Comparison of ENCODE assay signal across 25 cellular contexts in the genomic region with DNA sequence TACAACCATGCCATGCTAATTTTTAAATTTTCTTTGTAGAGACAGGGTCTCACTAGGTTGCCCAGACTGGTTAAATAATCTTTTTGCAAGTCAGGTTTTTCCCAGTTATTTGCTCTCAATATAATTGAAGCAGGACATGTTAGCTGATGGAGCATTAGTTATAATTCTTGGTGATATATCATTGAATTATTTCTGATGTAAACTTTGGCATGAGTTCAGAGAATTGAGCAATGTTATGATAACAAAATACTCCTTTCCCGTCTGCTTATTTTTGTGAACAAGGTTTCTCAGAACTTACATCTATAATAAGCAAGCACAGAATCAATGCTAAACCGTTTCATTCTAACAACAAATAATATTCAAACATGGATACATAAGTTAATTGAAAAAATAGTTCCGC. TPM values are rescaled to one million over a fixed set of nuclear protein-coding genes. Genes with fewer than 3 reads are reported as not detected.
DNase-seq lines count a peak whose midpoint lies in the region; ATAC-seq, FAIRE-seq and TF ChIP-seq lines count a peak whose summit lies in the region.
"Had no signal": no experiment of that assay in that cellular context is flagged by ENCODE, and none has a peak within 500 bp of the region (broad histone marks: within the 10 kb centered on the region; RNA-seq: fewer than 3 reads in every experiment).

No MANE protein-coding gene starts in this region.

- no peaks in the 10 kb centered on the region for H3K36me3 Mint-ChIP-seq in activated CD4-positive, alpha-beta T cell treated with anti-CD3 and anti-CD28 coated beads, Interleukin-2, amount 10 ng/mL, durations not matched to agents 7 days and 5 days (ENCODE audit: low read depth)
- H3K36me3 Mint-ChIP-seq: CD8-positive, alpha-beta memory T cell had no signal

- H3K36me3 ChIP-seq in IMR-90 (ENCODE audit: control insufficient read depth, insufficient read depth, low read length) (no peaks in the 10 kb centered on the region), mammary epithelial cell (ENCODE audit: insufficient read depth, low read length) (no peaks in the 10 kb centered on the region), ovary (no peaks in the 10 kb centered on the region)
- H3K36me3 ChIP-seq: HAP-1 had no signal

- H2BK20ac ChIP-seq in IMR-90 (ENCODE audit: low read depth, low read length) = no peak overlapping the region

- DNase-seq in D721Med (ENCODE audit: insufficient read length, low spot score) = no peak
- peak; percentile 39 for DNase-seq in IMR-90
- DNase-seq in mammary epithelial cell = peak; percentile 9
- DNase-seq in fibroblast of peridontal ligament (ENCODE audit: extremely low read depth) = peak; percentile 12
- no peak for DNase-seq in DMS153 treated with DMSO at 0.1 percent for 48 hours (lab: John Stamatoyannopoulos, UW; ENCODE audit: unreplicated experiment)
- DNase-seq in activated CD4-positive, alpha-beta T cell treated with anti-CD3 and anti-CD28 coated beads, Interleukin-2, amount 10 ng/mL, durations not matched to agents 7 days and 5 days = no peak
- no peak for DNase-seq in ovary
- DNase-seq: Calu3; CD8-positive, alpha-beta memory T cell; GM23248; MV-4-11; NCI-H1105 treated with DMSO at 0.1 percent for 48 hours; NCI-H2081; NCI-H2171; NCI-H345; NCI-H524; NCI-H774; NK-92 treated with Interleukin-12 subunit alpha and Interleukin-12 subunit beta, amount 100 ng/mL, for 24 hours had no signal

- intact Hi-C loops in IMR-90 (cut with micrococcal nuclease) (loop anchor here (5.0 kb wide), 1 partner anchor 848 kb away; no protein-coding TSS in a partner anchor), mammary epithelial cell (cut with micrococcal nuclease) (no loop called here), ovary (cut with DNase I) (no loop called here)

- no peak overlapping the region for H2BK120ac ChIP-seq in IMR-90 (ENCODE audit: low read depth, low read length)

- no peak overlapping the region for H3K9ac ChIP-seq in IMR-90 (ENCODE audit: low read depth, low read length)
- H3K9ac ChIP-seq in mammary epithelial cell (ENCODE audit: insufficient read depth, low read length) = no peak overlapping the region
- H3K9ac ChIP-seq: GM23248 had no signal

- TF ChIP-seq POLR2A in IMR-90 (IDR thresholded peaks at IDR 0.05; ENCODE audit: low read depth, low read length) (no peak), ovary (IDR thresholded peaks at IDR 0.05) (no peak)

- no peak overlapping the region for H3K4me3 Mint-ChIP-seq in activated CD4-positive, alpha-beta T cell treated with anti-CD3 and anti-CD28 coated beads, Interleukin-2, amount 10 ng/mL, durations not matched to agents 7 days and 5 days
- H3K4me3 Mint-ChIP-seq: CD8-positive, alpha-beta memory T cell had no signal

- no peak overlapping the region for H2BK15ac ChIP-seq in IMR-90 (ENCODE audit: low read depth, low read length)

- H3K79me1 ChIP-seq in IMR-90 (ENCODE audit: low read depth in 1 of 2, low read length in 2 of 2) = no peaks in the 10 kb centered on the region

- H3K9me3 ChIP-seq in IMR-90 (ENCODE audit: control insufficient read depth, insufficient read depth, low read length) = no peaks in the 10 kb centered on the region
- H3K9me3 ChIP-seq in mammary epithelial cell (replicated peaks; ENCODE audit: insufficient read depth, low read length) = no peaks in the 10 kb centered on the region
- H3K9me3 ChIP-seq in ovary = no peaks in the 10 kb centered on the region
- H3K9me3 ChIP-seq: HAP-1 had no signal

- H3K4me2 ChIP-seq in IMR-90 (ENCODE audit: low read depth, low read length) = no peak overlapping the region; the same call in 1 of the 2 replicates
- H3K4me2 ChIP-seq in mammary epithelial cell (ENCODE audit: insufficient read depth, low read depth, low read length) = no peak overlapping the region

- H4K91ac ChIP-seq in IMR-90 (ENCODE audit: insufficient read depth, low read depth, low read length) = no peak overlapping the region

- TF ChIP-seq CTCF in D721Med (IDR thresholded peaks at IDR 0.05; ENCODE audit: insufficient read depth, missing control alignments) = no peak
- no peak for TF ChIP-seq CTCF in IMR-90 (conservative IDR thresholded peaks at IDR 0.05; ENCODE audit: low read depth, low read length)
- TF ChIP-seq CTCF in mammary epithelial cell (conservative IDR thresholded peaks at IDR 0.05 in 1 of 2, IDR thresholded peaks at IDR 0.05 in 1 of 2; ENCODE audit: extremely low read depth in 1 of 2, insufficient read depth in 1 of 2, low read depth in 1 of 2, low read length in 2 of 2) = no peak
- no peak for TF ChIP-seq CTCF in ovary (IDR thresholded peaks at IDR 0.05)

- BruUV-seq in IMR-90 (replicated peaks; lab: Mats Ljungman, UMichigan) = no TSS peak
- BruUV-seq in mammary epithelial cell (replicated peaks; lab: Mats Ljungman, UMichigan) = no TSS peak

- H3K14ac ChIP-seq in IMR-90 (replicated peaks; ENCODE audit: low read depth, low read length) = no peak overlapping the region

- no peak overlapping the region for H4K8ac ChIP-seq in IMR-90 (ENCODE audit: low read depth in 2 of 2, low read length in 2 of 2)

- H3K18ac ChIP-seq in IMR-90 (ENCODE audit: low read depth, low read length) = no peak overlapping the region

- peaks cover 2% of the 10 kb centered on the region; the same call in 1 of the 2 replicates for H3K4me1 ChIP-seq in IMR-90 (ENCODE audit: control insufficient read depth, insufficient read depth, low read length)
- peaks cover 6% of the 10 kb centered on the region for H3K4me1 ChIP-seq in mammary epithelial cell (ENCODE audit: insufficient read depth, low read length)
- H3K4me1 ChIP-seq in ovary (ENCODE audit: insufficient read depth) = peaks cover 2% of the 10 kb centered on the region

- CTCF ChIA-PET in IMR-90 (lab: Yijun Ruan, JAX) = no interaction called here
- CTCF ChIA-PET in mammary epithelial cell (lab: Charles Lee; ENCODE audit: low non-redundant PET) = no interaction called here
- CTCF ChIA-PET in activated CD4-positive, alpha-beta T cell treated with anti-CD3 and anti-CD28 coated beads, Interleukin-2, amount 10 ng/mL, durations not matched to agents 7 days and 5 days (lab: Charles Lee) = no interaction called here

- no peaks in the 10 kb centered on the region for H3K4me1 Mint-ChIP-seq in activated CD4-positive, alpha-beta T cell treated with anti-CD3 and anti-CD28 coated beads, Interleukin-2, amount 10 ng/mL, durations not matched to agents 7 days and 5 days
- H3K4me1 Mint-ChIP-seq: CD8-positive, alpha-beta memory T cell had no signal

- no peak overlapping the region for H2AFZ ChIP-seq in IMR-90 (replicated peaks; ENCODE audit: low read length, poor library complexity)
- H2AFZ ChIP-seq in mammary epithelial cell (ENCODE audit: low read depth, low read length) = no peak overlapping the region
- H2AFZ ChIP-seq: GM23248 had no signal

- peak; percentile 41 for FAIRE-seq in D721Med (lab: Jason Lieb, UNC)
- FAIRE-seq: GM12878, HTR-8/SVneo had no signal

- no peak overlapping the region for H4K5ac ChIP-seq in IMR-90 (ENCODE audit: low read depth, low read length)

- POLR2A ChIA-PET in IMR-90 (lab: Charles Lee; ENCODE audit: unreplicated experiment) = no interaction called here
- POLR2A ChIA-PET in activated CD4-positive, alpha-beta T cell treated with anti-CD3 and anti-CD28 coated beads, Interleukin-2, amount 10 ng/mL, durations not matched to agents 7 days and 5 days (lab: Charles Lee) = no interaction called here

- no peaks in the 10 kb centered on the region for H3K79me2 ChIP-seq in mammary epithelial cell (ENCODE audit: insufficient read depth, low read length)

- no peak overlapping the region for H2AK9ac ChIP-seq in IMR-90 (replicated peaks; ENCODE audit: low read depth, low read length, poor library complexity)

- no peak overlapping the region for H2AK5ac ChIP-seq in IMR-90 (ENCODE audit: low read depth, low read length)

- H3K56ac ChIP-seq in IMR-90 (ENCODE audit: extremely low read depth, insufficient read depth, low read length) = no peak overlapping the region

- H3K27me3 Mint-ChIP-seq in activated CD4-positive, alpha-beta T cell treated with anti-CD3 and anti-CD28 coated beads, Interleukin-2, amount 10 ng/mL, durations not matched to agents 7 days and 5 days = peaks cover 6% of the 10 kb centered on the region

- dilution Hi-C loops in IMR-90 (cut with HindIII; ENCODE audit: low sequenced_read_pairs, unreplicated experiment) = no loop called here
- dilution Hi-C loops in mammary epithelial cell (cut with HindIII; ENCODE audit: low sequenced_read_pairs) = no loop called here

- no peak for TF ChIP-seq EP300 in ovary (IDR thresholded peaks at IDR 0.05)

- ATAC-seq in IMR-90 (ENCODE audit: low read depth) (peak; percentile 14; the same call in 1 of the 2 replicates), GM19455 (IDR thresholded peaks at IDR 0.05; ENCODE audit: unreplicated experiment) (no peak)
- ATAC-seq: GM12878 had no signal

- H3K9me1 ChIP-seq in IMR-90 (ENCODE audit: insufficient read depth, low read length) = no peaks in the 10 kb centered on the region

- no peak overlapping the region for H3K4ac ChIP-seq in IMR-90 (ENCODE audit: low read depth, low read length)

- no peak overlapping the region for H3K27ac Mint-ChIP-seq in activated CD4-positive, alpha-beta T cell treated with anti-CD3 and anti-CD28 coated beads, Interleukin-2, amount 10 ng/mL, durations not matched to agents 7 days and 5 days

- no peak for TF ChIP-seq RAD21 in IMR-90 (IDR thresholded peaks at IDR 0.05; ENCODE audit: low read length)

- H3K23ac ChIP-seq in IMR-90 (ENCODE audit: low read depth, low read length) = no peak overlapping the region

- H4K20me1 ChIP-seq in IMR-90 (ENCODE audit: insufficient read depth, low read length) = no peaks in the 10 kb centered on the region
- no peaks in the 10 kb centered on the region for H4K20me1 ChIP-seq in mammary epithelial cell (ENCODE audit: insufficient read depth, low read length)

- in situ Hi-C loops in IMR-90 (cut with MboI; ENCODE audit: low sequenced_read_pairs) = no loop called here
- in situ Hi-C loops in mammary epithelial cell (cut with MboI; ENCODE audit: low sequenced_read_pairs in 2 of 2) = no loop called here

- H3K27me3 ChIP-seq in IMR-90 (ENCODE audit: control insufficient read depth, insufficient read depth, low read length) (no peaks in the 10 kb centered on the region), mammary epithelial cell (ENCODE audit: insufficient read depth, low read length) (no peaks in the 10 kb centered on the region), ovary (no peaks in the 10 kb centered on the region)

- H3K4me3 ChIP-seq in IMR-90 (ENCODE audit: insufficient read depth, low read depth, low read length) (no peak overlapping the region), mammary epithelial cell (replicated peaks in 1 of 3; ENCODE audit: insufficient read depth in 1 of 3, low read depth in 2 of 3, low read length in 3 of 3) (no peak overlapping the region), ovary (no peak overlapping the region)
- H3K4me3 ChIP-seq: GM12878, GM23248, HAP-1 had no signal

- H3K9me3 Mint-ChIP-seq in activated CD4-positive, alpha-beta T cell treated with anti-CD3 and anti-CD28 coated beads, Interleukin-2, amount 10 ng/mL, durations not matched to agents 7 days and 5 days = no peaks in the 10 kb centered on the region
- H3K9me3 Mint-ChIP-seq: CD8-positive, alpha-beta memory T cell had no signal

- H3K27ac ChIP-seq in IMR-90 (ENCODE audit: insufficient read depth, low read length) (no peak overlapping the region), mammary epithelial cell (ENCODE audit: insufficient read depth, low read depth, low read length) (no peak overlapping the region), ovary (no peak overlapping the region)
- H3K27ac ChIP-seq: C4-2B, GM23248, RWPE1 had no signal

- WGBS in IMR-90 (ENCODE audit: extremely low coverage in 2 of 2, insufficient read length in 1 of 2), 2 experiments = no CpG with 5 or more reads among the region's 3 CpGs
- 68% methylated on average over 3 of the region's 3 CpGs for WGBS in mammary epithelial cell (ENCODE audit: low coverage, missing lambda C conversion rate)
- WGBS in ovary, 3 donors = 50 to 61% (median 53%) methylated on average over 3 of the region's 3 CpGs

- no peak overlapping the region for H2BK5ac ChIP-seq in IMR-90 (ENCODE audit: low read depth, low read length, poor library complexity, severe bottlenecking)

RNA-seq across cellular contexts. Expression of gene BHMT, which starts 37.8 kb away (rescaled TPM):
- not detected in 2 replicates for total RNA-seq in IMR-90 (2012; rRNA removed)
- not detected in 2 replicates for polyA plus RNA-seq in IMR-90 (2012; rRNA removed)
- not detected in 2 replicates for polyA plus RNA-seq in IMR-90 (2012; cell fraction: cytosol; rRNA removed)
- polyA plus RNA-seq in IMR-90 (2012; cell fraction: nucleus; rRNA removed; ENCODE audit: low replicate concordance) = not detected in 2 replicates
- not detected for total RNA-seq in mammary epithelial cell
- polyA plus RNA-seq in mammary epithelial cell = not detected
- polyA minus RNA-seq in mammary epithelial cell = not detected
- total RNA-seq in activated CD4-positive, alpha-beta T cell treated with anti-CD3 and anti-CD28 coated beads, Interleukin-2, amount 10 ng/mL, durations not matched to agents 7 days and 5 days = not detected
- total RNA-seq in ovary = under 1 TPM in 5 of 7 donors, not detected in 2; 0.24 to 0.92 (median 0.34) TPM
- under 1 TPM; 0.07 to 0.27 TPM for polyA plus RNA-seq in ovary
- total RNA-seq: A172; Calu3; CD8-positive, alpha-beta memory T cell; GM23248 had no signal
- polyA plus RNA-seq: CD8-positive, alpha-beta memory T cell; GM12878; GM23248 had no signal

Comparison
In these comparisons a context has a peak if more than half of its experiments do, and no peak if none do; other contexts are left out.
1. DNase-seq: peak in IMR-90 (single experiment), mammary epithelial cell (single experiment) and fibroblast of peridontal ligament (single experiment); none in D721Med (single experiment), DMS153 treated with DMSO at 0.1 percent for 48 hours (single experiment), activated CD4-positive, alpha-beta T cell treated with anti-CD3 and anti-CD28 coated beads, Interleukin-2, amount 10 ng/mL, durations not matched to agents 7 days and 5 days (single experiment) and ovary (0 of 5).